In genomic region chr18:34978953-34979608, GRCh38 we compare ENCODE assay signal across 8 cellular contexts.
DNase-seq lines count a peak whose midpoint lies in the region; ATAC-seq lines count a peak whose summit lies in the region.

No MANE protein-coding gene starts in this region.

- DNase-seq in DMS53 treated with DMSO at 0.1 percent for 48 hours (lab: John Stamatoyannopoulos, UW; ENCODE audit: unreplicated experiment) (peak; percentile 97), NCI-H345 (lab: John Stamatoyannopoulos, UW) (peak; percentile 78), kidney tubule cell (ENCODE audit: low spot score) (peak; percentile 99)
- peak; percentile 74 to 76 for DNase-seq in activated CD4-positive, alpha-beta T cell treated with anti-CD3 and anti-CD28 coated beads for 4 hours
- peak; percentile 15 to 44 for DNase-seq in stimulated activated CD4-positive, alpha-beta T cell treated with anti-CD3 and anti-CD28 coated beads, Interleukin-15, amount 100 ng/mL, for 1 hour (ENCODE audit: low read depth in 1 of 2, low spot score in 1 of 2)

- ATAC-seq in HG02885 (IDR thresholded peaks at IDR 0.05; ENCODE audit: poor library complexity, unreplicated experiment) (peak; percentile 28), GM21528 (IDR thresholded peaks at IDR 0.05; ENCODE audit: low FRiP score, unreplicated experiment) (no peak)

- peak overlapping the region; percentile 95 for H3K27ac ChIP-seq in cingulate gyrus (ENCODE audit: low read depth, low read length)

Comparison
In these comparisons a context has a peak if more than half of its experiments do, and no peak if none do; other contexts are left out.
1. DNase-seq: peak in every context shown above with its lines; median percentile 99 in kidney tubule cell; 97 in DMS53 treated with DMSO at 0.1 percent for 48 hours; 78 in NCI-H345; 75 in activated CD4-positive, alpha-beta T cell treated with anti-CD3 and anti-CD28 coated beads for 4 hours; 30 in stimulated activated CD4-positive, alpha-beta T cell treated with anti-CD3 and anti-CD28 coated beads, Interleukin-15, amount 100 ng/mL, for 1 hour.